ENCODE assay signal across 21 cellular contexts in the genomic region with DNA sequence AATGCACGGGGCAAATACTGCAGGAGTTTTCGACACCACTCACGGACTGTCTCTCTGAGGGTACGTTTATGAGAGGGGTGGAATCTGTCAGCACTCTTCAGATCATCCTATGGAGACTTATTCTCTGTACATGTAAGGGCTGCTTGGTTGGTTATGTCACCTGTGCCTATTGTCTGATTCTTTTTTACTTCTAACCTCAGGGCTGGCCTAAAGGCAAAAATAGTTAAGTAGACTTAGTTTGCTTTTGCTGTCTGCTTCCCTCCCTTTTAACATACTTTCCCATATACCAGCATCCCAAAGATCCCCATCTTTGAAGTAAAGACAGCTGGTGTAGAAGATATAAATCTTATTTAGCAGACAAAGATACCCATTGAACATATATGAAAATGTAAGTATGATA.
"Had no signal": no experiment of that assay in that cellular context is flagged by ENCODE, and none has a peak within 500 bp of the region (broad histone marks: within the 10 kb centered on the region; RNA-seq: fewer than 3 reads in every experiment).

No MANE protein-coding gene starts in this region.

- DNase-seq: naive thymus-derived CD8-positive, alpha-beta T cell; occipital lobe; ovary; posterior cingulate gyrus; psoas muscle; right cardiac atrium; right lobe of liver; sigmoid colon; small intestine; stimulated activated CD4-positive, alpha-beta T cell treated with anti-CD3 and anti-CD28 coated beads, Interleukin-15, amount 100 ng/mL, for 24 hours; stimulated activated CD4-positive, alpha-beta T cell treated with anti-CD3 and anti-CD28 coated beads, Interleukin-2, amount 100 ng/mL, for 24 hours; stimulated activated CD4-positive, alpha-beta T cell treated with anti-CD3 and anti-CD28 coated beads, Interleukin-2, amount 100 ng/mL, for 48 hours; stimulated activated CD4-positive, alpha-beta T cell treated with anti-CD3 and anti-CD28 coated beads, Interleukin-4, amount 100 ng/mL, for 24 hours; stimulated activated naive B cell treated with anti-CD40 and anti-IgM and Interleukin-4, amounts not matched to agents 10 μg/mL and 1 μg/mL and 100 μg/mL, for 72 hours; stimulated activated naive CD4-positive, alpha-beta T cell treated with Interleukin-2 at 50 U/mL for 16 hours; stomach; thyroid gland; upper lobe of right lung; uterus had no signal

- ATAC-seq: naive thymus-derived CD8-positive, alpha-beta T cell; natural killer cell treated with Interleukin-12 subunit alpha and Interleukin-12 subunit beta and Interleukin-15 and Interleukin-18, amount 100 ng/mL, for 72 hours; psoas muscle; right cardiac atrium; right lobe of liver; stimulated activated effector memory CD8-positive, alpha-beta T cell treated with anti-CD3 and anti-CD28 coated beads, Interleukin-12 subunit alpha, Interleukin-12 subunit beta, amount 100 ng/mL, for 72 hours; stimulated activated naive B cell treated with anti-CD40 and anti-IgM and Interleukin-4, amounts not matched to agents 10 μg/mL and 1 μg/mL and 100 μg/mL, for 72 hours; upper lobe of right lung had no signal
